22 cellular contexts compared by ENCODE assay signal in genomic region chr9:133680976-133681657, GRCh38. TPM values are rescaled to one million over a fixed set of nuclear protein-coding genes. Genes with fewer than 3 reads are reported as not detected.
"Had no signal": no experiment of that assay in that cellular context is flagged by ENCODE, and none has a peak within 500 bp of the region (broad histone marks: within the 10 kb centered on the region; RNA-seq: fewer than 3 reads in every experiment).

No MANE protein-coding gene starts in this region.

- H3K27me3 ChIP-seq: body of pancreas, colonic mucosa, neural progenitor cell, ovary, testis, upper lobe of right lung had no signal

- H3K36me3 Mint-ChIP-seq: mesothelial cell of epicardium; neural progenitor cell; stimulated activated effector memory CD8-positive, alpha-beta T cell treated with anti-CD3 and anti-CD28 coated beads, Interleukin-12 subunit alpha, Interleukin-12 subunit beta, amount 100 ng/mL, for 72 hours; WTC11 had no signal

- H3K27ac ChIP-seq: body of pancreas, colonic mucosa, neural progenitor cell, ovary, testis, upper lobe of right lung had no signal

- H3K4me1 ChIP-seq: body of pancreas, colonic mucosa, neural progenitor cell had no signal

- H3K9me3 ChIP-seq: body of pancreas, colonic mucosa, ovary, testis, upper lobe of right lung had no signal

- H3K36me3 ChIP-seq: colonic mucosa, neural progenitor cell, ovary, upper lobe of right lung had no signal

- H3K27me3 Mint-ChIP-seq: activated CD4-positive, alpha-beta T cell treated with anti-CD3 and anti-CD28 coated beads for 36 hours; activated naive CD8-positive, alpha-beta T cell treated with anti-CD3 and anti-CD28 coated beads for 36 hours had no signal

- H3K27ac Mint-ChIP-seq: activated CD4-positive, alpha-beta T cell treated with anti-CD3 and anti-CD28 coated beads for 36 hours; activated naive CD8-positive, alpha-beta T cell treated with anti-CD3 and anti-CD28 coated beads for 36 hours; mesothelial cell of epicardium; neural progenitor cell; stimulated activated effector memory CD8-positive, alpha-beta T cell treated with anti-CD3 and anti-CD28 coated beads, Interleukin-12 subunit alpha, Interleukin-12 subunit beta, amount 100 ng/mL, for 72 hours had no signal

- H3K9me3 Mint-ChIP-seq: activated naive CD8-positive, alpha-beta T cell treated with anti-CD3 and anti-CD28 coated beads for 36 hours; mesothelial cell of epicardium; neural progenitor cell; stimulated activated effector memory CD8-positive, alpha-beta T cell treated with anti-CD3 and anti-CD28 coated beads, Interleukin-12 subunit alpha, Interleukin-12 subunit beta, amount 100 ng/mL, for 72 hours; WTC11 had no signal

- H3K4me3 ChIP-seq: body of pancreas, colonic mucosa, lung, neural progenitor cell, ovary, smooth muscle cell, testis, upper lobe of right lung had no signal

- H3K4me3 Mint-ChIP-seq: activated CD4-positive, alpha-beta T cell treated with anti-CD3 and anti-CD28 coated beads for 36 hours; activated naive CD8-positive, alpha-beta T cell treated with anti-CD3 and anti-CD28 coated beads for 36 hours; mesothelial cell of epicardium; neural progenitor cell; stimulated activated effector memory CD8-positive, alpha-beta T cell treated with anti-CD3 and anti-CD28 coated beads, Interleukin-12 subunit alpha, Interleukin-12 subunit beta, amount 100 ng/mL, for 72 hours; WTC11 had no signal

- ATAC-seq: activated CD4-positive, alpha-beta T cell treated with anti-CD3 and anti-CD28 coated beads for 36 hours; body of pancreas; sciatic nerve; stimulated activated effector memory CD8-positive, alpha-beta T cell treated with anti-CD3 and anti-CD28 coated beads, Interleukin-12 subunit alpha, Interleukin-12 subunit beta, amount 100 ng/mL, for 72 hours; upper lobe of right lung; WTC11 had no signal

- DNase-seq: activated CD4-positive, alpha-beta T cell treated with anti-CD3 and anti-CD28 coated beads for 36 hours; activated CD4-positive, alpha-beta T cell treated with anti-CD3 and anti-CD28 coated beads, Interleukin-2, amount 50 U/mL, for 48 hours; activated gamma-delta T cell treated with Interleukin-2 at 50 U/mL for 16 hours; activated naive CD8-positive, alpha-beta T cell treated with anti-CD3 and anti-CD28 coated beads for 36 hours; body of pancreas; caudate nucleus; colonic mucosa; erythroblast; foreskin melanocyte; ovary; stimulated activated CD4-positive, alpha-beta T cell treated with anti-CD3 and anti-CD28 coated beads, Interleukin-4, amount 100 ng/mL, for 24 hours; testis; upper lobe of right lung had no signal

RNA-seq across cellular contexts. Expression of gene DBH, which starts 45.0 kb away (rescaled TPM):
- total RNA-seq: activated CD4-positive, alpha-beta T cell treated with anti-CD3 and anti-CD28 coated beads for 36 hours; activated naive CD8-positive, alpha-beta T cell treated with anti-CD3 and anti-CD28 coated beads for 36 hours; body of pancreas; colonic mucosa; mesothelial cell of epicardium; ovary; pulmonary artery endothelial cell; smooth muscle cell; T-helper 2 cell treated with Interferon-gamma antibody and Interleukin-4, amounts not matched to agents 100 ng/mL and 5 ng/mL, for 36 hours; upper lobe of right lung had no signal
